In the genomic region with DNA sequence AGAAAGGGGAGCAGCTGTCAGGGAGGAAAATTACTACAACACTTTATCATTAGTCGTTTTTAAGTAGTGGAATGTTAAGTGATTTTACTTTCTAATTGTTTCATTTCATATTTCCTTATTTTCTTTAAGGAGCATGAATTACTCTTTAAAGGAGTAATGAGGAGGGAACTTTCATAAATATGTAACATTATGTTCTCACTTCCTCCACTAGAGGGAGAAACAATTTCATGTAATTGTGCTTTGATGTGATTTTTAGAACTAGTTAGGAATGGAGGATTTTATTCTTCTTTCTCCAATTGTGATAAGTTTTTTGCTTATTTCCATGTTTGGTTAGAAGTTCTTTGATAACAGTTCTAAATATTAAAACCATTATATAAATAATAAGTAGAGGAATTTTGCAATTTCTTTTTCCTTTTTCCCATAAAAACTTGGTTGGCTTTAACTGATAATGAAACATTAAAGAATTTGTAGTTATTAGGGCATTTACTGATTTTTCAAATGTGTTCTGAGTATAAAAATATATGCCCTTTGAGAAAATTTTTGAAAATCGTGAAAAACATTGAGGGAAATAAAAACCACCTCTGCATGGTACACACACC, we compare ENCODE assay signal across 9 cellular contexts. TPM values are rescaled to one million over a fixed set of nuclear protein-coding genes. Genes with fewer than 3 reads are reported as not detected.
A peak's percentile ranks its signal among the peaks of the same experiment; 100 is the strongest.
DNase-seq lines count a peak whose midpoint lies in the region; ATAC-seq and TF ChIP-seq lines count a peak whose summit lies in the region.
"Had no signal": no experiment of that assay in that cellular context is flagged by ENCODE, and none has a peak within 500 bp of the region (broad histone marks: within the 10 kb centered on the region; RNA-seq: fewer than 3 reads in every experiment).

No MANE protein-coding gene starts in this region.

- no peak overlapping the region for H3K27ac ChIP-seq in RWPE1

- H3K9me3 Mint-ChIP-seq in activated naive CD4-positive, alpha-beta T cell treated with anti-CD3 and anti-CD28 coated beads for 36 hours: no peaks in the 10 kb centered on the region
- H3K9me3 Mint-ChIP-seq: CD8-positive, alpha-beta memory T cell had no signal

- POLR2A ChIA-PET in RWPE1 (lab: Yijun Ruan, JAX; ENCODE audit: low non-redundant PET): no interaction called here

- H3K27ac Mint-ChIP-seq in activated naive CD4-positive, alpha-beta T cell treated with anti-CD3 and anti-CD28 coated beads for 36 hours: no peak overlapping the region
- H3K27ac Mint-ChIP-seq: CD8-positive, alpha-beta memory T cell had no signal

- TF ChIP-seq CTCF in RWPE1 (conservative IDR thresholded peaks at IDR 0.05; ENCODE audit: low read depth): peak; percentile 74
- peak; percentile 58 for TF ChIP-seq CTCF in fibroblast of pulmonary artery (IDR thresholded peaks at IDR 0.05; ENCODE audit: low read length, missing control alignments)

- no peak overlapping the region for H3K4me3 Mint-ChIP-seq in activated naive CD4-positive, alpha-beta T cell treated with anti-CD3 and anti-CD28 coated beads for 36 hours
- H3K4me3 Mint-ChIP-seq: CD8-positive, alpha-beta memory T cell had no signal

- H3K36me3 Mint-ChIP-seq in activated naive CD4-positive, alpha-beta T cell treated with anti-CD3 and anti-CD28 coated beads for 36 hours (ENCODE audit: low read depth): peaks cover 16% of the 10 kb centered on the region

- no peaks in the 10 kb centered on the region for H3K4me1 Mint-ChIP-seq in activated naive CD4-positive, alpha-beta T cell treated with anti-CD3 and anti-CD28 coated beads for 36 hours (ENCODE audit: low read depth)
- H3K4me1 Mint-ChIP-seq: CD8-positive, alpha-beta memory T cell had no signal

- intact Hi-C loops in activated naive CD4-positive, alpha-beta T cell treated with anti-CD3 and anti-CD28 coated beads for 36 hours (cut with micrococcal nuclease): loop anchor here (1.0 to 2.0 kb wide), 2 partner anchors 35 to 108 kb away; partner anchors contain the start of gene PSAT1

- H3K27me3 Mint-ChIP-seq in activated naive CD4-positive, alpha-beta T cell treated with anti-CD3 and anti-CD28 coated beads for 36 hours (ENCODE audit: low read depth): no peaks in the 10 kb centered on the region
- H3K27me3 Mint-ChIP-seq: CD8-positive, alpha-beta memory T cell had no signal

- ATAC-seq in HG02938 (IDR thresholded peaks at IDR 0.05; ENCODE audit: unreplicated experiment): peak; percentile 54

- CTCF ChIA-PET in RWPE1 (lab: Yijun Ruan, JAX): interaction anchor here (0.6 to 1.4 kb wide), 4 partner anchors 12 to 320 kb away, joined by 3 to 8 read pairs (median 4); partner anchors contain the start of gene CEP78
- CTCF ChIA-PET in activated naive CD4-positive, alpha-beta T cell treated with anti-CD3 and anti-CD28 coated beads for 36 hours (lab: Charles Lee): interaction anchor here (0.6 to 1.6 kb wide), 8 partner anchors 14 to 794 kb away, joined by 3 to 9 read pairs (median 4); no protein-coding TSS in a partner anchor

- peak; percentile 13 for DNase-seq in NCI-H1105 treated with DMSO at 0.1 percent for 48 hours (lab: John Stamatoyannopoulos, UW)
- DNase-seq in NCI-H1105 (lab: John Stamatoyannopoulos, UW): no peak
- peak; percentile 48 for DNase-seq in RWPE1 (ENCODE audit: low spot score)
- DNase-seq in fibroblast of pulmonary artery (ENCODE audit: low read depth): peak; percentile 68
- DNase-seq in stromal cell of bone marrow (ENCODE audit: low read depth): peak; percentile 17
- DNase-seq in amygdala (lab: John Stamatoyannopoulos, UW): no peak
- DNase-seq in activated naive CD4-positive, alpha-beta T cell treated with anti-CD3 and anti-CD28 coated beads for 36 hours: no peak

- H3K4me3 ChIP-seq in fibroblast of pulmonary artery (replicated peaks; ENCODE audit: low read depth, low read length): no peak overlapping the region

RNA-seq across cellular contexts. Expression of gene CEP78, which starts 25.6 kb away (rescaled TPM):
- 10 to 100 TPM; 39.5 to 39.7 TPM for total RNA-seq in activated naive CD4-positive, alpha-beta T cell treated with anti-CD3 and anti-CD28 coated beads for 36 hours

RNA-seq across cellular contexts. Expression of gene PSAT1, which starts 35.4 kb away (rescaled TPM):
- 100 to 1,000 TPM; 235 to 240 TPM for total RNA-seq in activated naive CD4-positive, alpha-beta T cell treated with anti-CD3 and anti-CD28 coated beads for 36 hours

Comparison
In these comparisons a context has a peak if more than half of its experiments do, and no peak if none do; other contexts are left out.
1. DNase-seq: peak in NCI-H1105 treated with DMSO at 0.1 percent for 48 hours (single experiment), RWPE1 (single experiment), fibroblast of pulmonary artery (single experiment) and stromal cell of bone marrow (single experiment); none in NCI-H1105 (single experiment), amygdala (0 of 56) and activated naive CD4-positive, alpha-beta T cell treated with anti-CD3 and anti-CD28 coated beads for 36 hours (single experiment).